ENCODE assay signal across 22 cellular contexts in the genomic region with DNA sequence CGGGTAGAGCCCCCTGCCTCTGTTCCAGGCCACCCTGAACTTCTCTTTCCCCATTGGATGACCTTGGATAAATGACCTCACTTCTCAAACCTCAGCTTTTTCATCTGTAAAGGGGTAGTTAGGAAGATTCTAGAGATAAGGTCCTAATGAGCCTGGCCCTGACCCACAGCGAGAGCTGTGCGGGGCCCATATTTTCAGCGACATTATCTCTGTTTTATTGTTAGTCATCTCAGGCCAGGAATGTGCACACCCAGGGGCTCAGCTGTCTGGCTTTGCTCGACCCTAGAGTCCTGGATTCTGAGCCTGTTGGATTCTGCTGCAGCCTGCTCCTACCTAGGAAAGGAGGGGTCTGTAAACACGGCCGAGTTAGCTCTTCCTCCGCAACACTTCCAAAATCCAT.
DNase-seq lines count a peak whose midpoint lies in the region; ATAC-seq, FAIRE-seq and TF ChIP-seq lines count a peak whose summit lies in the region.
"Had no signal": no experiment of that assay in that cellular context is flagged by ENCODE, and none has a peak within 500 bp of the region (broad histone marks: within the 10 kb centered on the region; RNA-seq: fewer than 3 reads in every experiment).

No MANE protein-coding gene starts in this region.

- no peaks in the 10 kb centered on the region for H3K36me3 ChIP-seq in smooth muscle cell (ENCODE audit: low read depth)
- H3K36me3 ChIP-seq: ascending aorta had no signal

- H3K4me3 ChIP-seq in smooth muscle cell, result no peak overlapping the region
- H3K4me3 ChIP-seq: ascending aorta, lung had no signal

- H3K79me2 ChIP-seq in smooth muscle cell (ENCODE audit: low read depth), result no peaks in the 10 kb centered on the region

- H3K27me3 ChIP-seq in smooth muscle cell (ENCODE audit: low read depth), result peaks cover 34% of the 10 kb centered on the region
- H3K27me3 ChIP-seq: ascending aorta had no signal

- peak overlapping the region; percentile 50 for H3K4me2 ChIP-seq in smooth muscle cell

- no peaks in the 10 kb centered on the region for H3K9me3 Mint-ChIP-seq in dendritic cell treated with granulocyte-macrophage colony-stimulating factor and Interleukin-4, amounts not matched to agents 40 ng/mL and 50 ng/mL, for 4 days
- H3K9me3 Mint-ChIP-seq in memory B cell, result no peaks in the 10 kb centered on the region
- H3K9me3 Mint-ChIP-seq: activated naive CD4-positive, alpha-beta T cell treated with anti-CD3 and anti-CD28 coated beads for 36 hours; CD8-positive, alpha-beta memory T cell; nephron; T-cell had no signal

- H3K4me3 Mint-ChIP-seq in dendritic cell treated with granulocyte-macrophage colony-stimulating factor and Interleukin-4, amounts not matched to agents 40 ng/mL and 50 ng/mL, for 4 days, result no peak overlapping the region
- peak overlapping the region; percentile 86 for H3K4me3 Mint-ChIP-seq in memory B cell
- H3K4me3 Mint-ChIP-seq: activated naive CD4-positive, alpha-beta T cell treated with anti-CD3 and anti-CD28 coated beads for 36 hours; CD8-positive, alpha-beta memory T cell; T-cell had no signal

- no peaks in the 10 kb centered on the region for H3K36me3 Mint-ChIP-seq in dendritic cell treated with granulocyte-macrophage colony-stimulating factor and Interleukin-4, amounts not matched to agents 40 ng/mL and 50 ng/mL, for 4 days (ENCODE audit: low read depth)
- no peaks in the 10 kb centered on the region for H3K36me3 Mint-ChIP-seq in memory B cell
- H3K36me3 Mint-ChIP-seq: CD8-positive, alpha-beta memory T cell; T-cell had no signal

- no peaks in the 10 kb centered on the region for H3K9me3 ChIP-seq in smooth muscle cell (replicated peaks; ENCODE audit: low read depth)
- H3K9me3 ChIP-seq: ascending aorta had no signal

- no peak overlapping the region for H2AFZ ChIP-seq in smooth muscle cell (ENCODE audit: low read depth)

- peak overlapping the region; percentile 36 for H3K27ac ChIP-seq in smooth muscle cell (ENCODE audit: low read depth)
- H3K27ac ChIP-seq: ascending aorta, RWPE1 had no signal

- peaks cover 55% of the 10 kb centered on the region for H3K4me1 Mint-ChIP-seq in dendritic cell treated with granulocyte-macrophage colony-stimulating factor and Interleukin-4, amounts not matched to agents 40 ng/mL and 50 ng/mL, for 4 days (ENCODE audit: low read depth)
- peaks cover 30% of the 10 kb centered on the region for H3K4me1 Mint-ChIP-seq in memory B cell
- H3K4me1 Mint-ChIP-seq: CD8-positive, alpha-beta memory T cell had no signal

- intact Hi-C loops in dendritic cell treated with granulocyte-macrophage colony-stimulating factor and Interleukin-4, amounts not matched to agents 40 ng/mL and 50 ng/mL, for 4 days (cut with micrococcal nuclease), result no loop called here

- H3F3A ChIP-seq in smooth muscle cell (ENCODE audit: low read depth), result peaks cover 3% of the 10 kb centered on the region

- FAIRE-seq in G401.6 (lab: Jason Lieb, UNC), result peak; percentile 99
- FAIRE-seq: GM18507 had no signal

- 28% methylated on average over 8 of the region's 8 CpGs for WGBS in smooth muscle cell (ENCODE audit: low lambda C conversion rate)

- peaks cover 28% of the 10 kb centered on the region for H3K4me1 ChIP-seq in smooth muscle cell (ENCODE audit: low read depth)
- H3K4me1 ChIP-seq: ascending aorta had no signal

- no peak for TF ChIP-seq CTCF in smooth muscle cell (IDR thresholded peaks at IDR 0.05; ENCODE audit: borderline replicate concordance, insufficient read depth, poor library complexity, severe bottlenecking)

- H3K9ac ChIP-seq in smooth muscle cell (ENCODE audit: low read depth), result no peak overlapping the region

- no peaks in the 10 kb centered on the region for H4K20me1 ChIP-seq in smooth muscle cell (ENCODE audit: low read depth)

- peak overlapping the region; percentile 90 for H3K27ac Mint-ChIP-seq in dendritic cell treated with granulocyte-macrophage colony-stimulating factor and Interleukin-4, amounts not matched to agents 40 ng/mL and 50 ng/mL, for 4 days
- peak overlapping the region; percentile 86 for H3K27ac Mint-ChIP-seq in memory B cell
- H3K27ac Mint-ChIP-seq: activated naive CD4-positive, alpha-beta T cell treated with anti-CD3 and anti-CD28 coated beads for 36 hours; nephron; T-cell had no signal

- H3K27me3 Mint-ChIP-seq in dendritic cell treated with granulocyte-macrophage colony-stimulating factor and Interleukin-4, amounts not matched to agents 40 ng/mL and 50 ng/mL, for 4 days, result peaks cover 5% of the 10 kb centered on the region
- peaks cover 2% of the 10 kb centered on the region for H3K27me3 Mint-ChIP-seq in memory B cell

- ATAC-seq in memory B cell (ENCODE audit: low read depth), result no peak
- ATAC-seq in left lobe of liver, result no peak
- ATAC-seq: T-cell had no signal

- DNase-seq in memory B cell (ENCODE audit: low spot score in 2 of 2) (no peak), smooth muscle cell (lab: John Stamatoyannopoulos, UW; ENCODE audit: unreplicated experiment) (no peak), Ammon's horn (ENCODE audit: low spot score) (no peak), NOMO-1 treated with DMSO at 0.1 percent for 48 hours (lab: John Stamatoyannopoulos, UW; ENCODE audit: unreplicated experiment) (no peak), NCI-H1092 treated with DMSO at 0.1 percent for 48 hours (lab: John Stamatoyannopoulos, UW) (no peak), left lobe of liver (ENCODE audit: low spot score) (no peak)
- DNase-seq: activated naive CD4-positive, alpha-beta T cell treated with anti-CD3 and anti-CD28 coated beads for 36 hours; activated T-cell treated with anti-CD3 and anti-CD28 coated beads for 4 hours; CD8-positive, alpha-beta memory T cell; DMS79 treated with DMSO at 0.1 percent for 48 hours; KG1; NCI-H2029 treated with DMSO at 0.1 percent for 48 hours; stimulated activated CD4-positive, alpha-beta T cell treated with anti-CD3 and anti-CD28 coated beads, Interleukin-12 subunit alpha, Interleukin-12 subunit beta, amount 100 ng/mL, for 4 hours; stimulated activated CD8-positive, alpha-beta memory T cell treated with anti-CD3 and anti-CD28 coated beads, Interleukin-4, amount 100 ng/mL, for 48 hours; T-cell had no signal
